Comparison of ENCODE assay signal across 19 cellular contexts in genomic region chr6:56758553-56758952, GRCh38.
A peak's percentile ranks its signal among the peaks of the same experiment; 100 is the strongest.
DNase-seq lines count a peak whose midpoint lies in the region; ATAC-seq, FAIRE-seq and TF ChIP-seq lines count a peak whose summit lies in the region.
"Had no signal": no experiment of that assay in that cellular context is flagged by ENCODE, and none has a peak within 500 bp of the region (broad histone marks: within the 10 kb centered on the region; RNA-seq: fewer than 3 reads in every experiment).

No MANE protein-coding gene starts in this region.

- no peak for TF ChIP-seq CTCF in astrocyte (IDR thresholded peaks at IDR 0.05; ENCODE audit: insufficient read depth, low read depth, low read length)

- no peak overlapping the region for H3K4me3 ChIP-seq in astrocyte (ENCODE audit: insufficient read depth, low read depth, low read length)
- H3K4me3 ChIP-seq in trophoblast cell (ENCODE audit: low read depth, low read length), result no peak overlapping the region
- H3K4me3 ChIP-seq: SJCRH30, thoracic aorta had no signal

- WGBS in trophoblast cell (ENCODE audit: extremely low coverage, insufficient coverage, insufficient read length), result no CpG with 5 or more reads among the region's 2 CpGs

- no peak overlapping the region for H4K8ac ChIP-seq in trophoblast cell (ENCODE audit: low read depth, low read length)

- H3K4me1 Mint-ChIP-seq in astrocyte (ENCODE audit: low read depth, unreplicated experiment), result peaks cover 54% of the 10 kb centered on the region
- H3K4me1 Mint-ChIP-seq: activated B cell treated with CpG ODN at 0.5 μM for 24 hours had no signal

- DNase-seq in astrocyte (ENCODE audit: low read depth) (no peak), trophoblast cell (no peak), pons (ENCODE audit: low spot score) (no peak), DMS53 treated with DMSO at 0.1 percent for 48 hours (lab: John Stamatoyannopoulos, UW; ENCODE audit: unreplicated experiment) (no peak), hepatic stellate cell (ENCODE audit: low spot score) (no peak)
- DNase-seq: activated B cell treated with CpG ODN at 0.5 μM for 24 hours; activated T-cell treated with anti-CD3 and anti-CD28 coated beads, Interleukin-2, amount 50 U/mL, for 72 hours; glutamatergic neuron; NCI-H1694; OCI-M1; SJCRH30; T-helper 2 cell had no signal

- H3K9me3 ChIP-seq in astrocyte (ENCODE audit: insufficient read depth, low read depth, low read length) (no peaks in the 10 kb centered on the region), trophoblast cell (ENCODE audit: insufficient read depth, low read depth, low read length) (no peaks in the 10 kb centered on the region)
- H3K9me3 ChIP-seq: neutrophil, SJCRH30, thoracic aorta had no signal

- H2AFZ ChIP-seq in astrocyte (ENCODE audit: low read depth, low read length) (no peak overlapping the region), trophoblast cell (ENCODE audit: insufficient read depth, low read length, poor library complexity) (no peak overlapping the region)

- H3K27me3 ChIP-seq in astrocyte (ENCODE audit: insufficient read depth, low read length) (no peaks in the 10 kb centered on the region), trophoblast cell (ENCODE audit: insufficient read depth, low read length) (no peaks in the 10 kb centered on the region)
- H3K27me3 ChIP-seq: neutrophil, SJCRH30 had no signal

- H3K27ac Mint-ChIP-seq in astrocyte (ENCODE audit: unreplicated experiment), result peak overlapping the region; percentile 81
- H3K27ac Mint-ChIP-seq: activated B cell treated with CpG ODN at 0.5 μM for 24 hours; activated naive CD4-positive, alpha-beta T cell treated with anti-CD3 and anti-CD28 coated beads, Interleukin-2, amount 50 U/mL, for 72 hours; activated T-cell treated with anti-CD3 and anti-CD28 coated beads, Interleukin-2, amount 50 U/mL, for 72 hours had no signal

- ATAC-seq in GM19351 (IDR thresholded peaks at IDR 0.05; ENCODE audit: unreplicated experiment), result peak; percentile 24
- ATAC-seq in HG03280 (IDR thresholded peaks at IDR 0.05; ENCODE audit: unreplicated experiment), result peak; percentile 33
- no peak for ATAC-seq in GM19328 (IDR thresholded peaks at IDR 0.05; ENCODE audit: unreplicated experiment)
- ATAC-seq: activated naive CD4-positive, alpha-beta T cell treated with anti-CD3 and anti-CD28 coated beads, Interleukin-2, amount 50 U/mL, for 72 hours; activated T-cell treated with anti-CD3 and anti-CD28 coated beads, Interleukin-2, amount 50 U/mL, for 72 hours had no signal

- no peak overlapping the region for H2AK5ac ChIP-seq in trophoblast cell (ENCODE audit: low read length)

- no peak overlapping the region for H2BK120ac ChIP-seq in trophoblast cell (ENCODE audit: insufficient read depth, low read length, poor library complexity)

- H3K14ac ChIP-seq in trophoblast cell (ENCODE audit: low read length), result no peak overlapping the region

- H3K27ac ChIP-seq in astrocyte (ENCODE audit: low read depth, low read length), result no peak overlapping the region
- no peak overlapping the region for H3K27ac ChIP-seq in trophoblast cell (ENCODE audit: low read depth, low read length)
- H3K27ac ChIP-seq: neutrophil, SJCRH30 had no signal

- H4K20me1 ChIP-seq in astrocyte (ENCODE audit: insufficient read depth, low read length), result peaks cover 53% of the 10 kb centered on the region

- H3K36me3 Mint-ChIP-seq in astrocyte (ENCODE audit: low read depth, unreplicated experiment), result peaks cover 2% of the 10 kb centered on the region
- H3K36me3 Mint-ChIP-seq: activated naive CD4-positive, alpha-beta T cell treated with anti-CD3 and anti-CD28 coated beads, Interleukin-2, amount 50 U/mL, for 72 hours had no signal

- no peak overlapping the region for H2BK5ac ChIP-seq in trophoblast cell (ENCODE audit: low read depth, low read length, poor library complexity)

- H4K91ac ChIP-seq in trophoblast cell (ENCODE audit: low read depth, low read length), result no peak overlapping the region

- H3K4me2 ChIP-seq in astrocyte (ENCODE audit: low read length), result no peak overlapping the region
- no peak overlapping the region for H3K4me2 ChIP-seq in trophoblast cell (ENCODE audit: low read length)

- no peak overlapping the region for H4K12ac ChIP-seq in trophoblast cell (ENCODE audit: low read depth, low read length)

- no peak overlapping the region for H2BK12ac ChIP-seq in trophoblast cell (ENCODE audit: low read length)

- no peak overlapping the region for H3K4ac ChIP-seq in trophoblast cell (ENCODE audit: low read depth, low read length)

- H3K18ac ChIP-seq in trophoblast cell (ENCODE audit: low read length), result no peak overlapping the region

- peaks cover 2% of the 10 kb centered on the region for H3K79me1 ChIP-seq in trophoblast cell (ENCODE audit: low read length)

- no peak overlapping the region for H3K9ac ChIP-seq in astrocyte (ENCODE audit: low read length)
- H3K9ac ChIP-seq in trophoblast cell (ENCODE audit: low read length), result peak overlapping the region; percentile 39

- H3K9me3 Mint-ChIP-seq in astrocyte (ENCODE audit: unreplicated experiment), result no peaks in the 10 kb centered on the region
- H3K9me3 Mint-ChIP-seq: activated B cell treated with CpG ODN at 0.5 μM for 24 hours; activated naive CD4-positive, alpha-beta T cell treated with anti-CD3 and anti-CD28 coated beads, Interleukin-2, amount 50 U/mL, for 72 hours; activated T-cell treated with anti-CD3 and anti-CD28 coated beads, Interleukin-2, amount 50 U/mL, for 72 hours had no signal

- no peak overlapping the region for H3K23ac ChIP-seq in trophoblast cell (ENCODE audit: low read length)

- peaks cover 99% of the 10 kb centered on the region for H3K79me2 ChIP-seq in astrocyte (ENCODE audit: insufficient read depth, low read length)
- peaks cover 3% of the 10 kb centered on the region for H3K79me2 ChIP-seq in trophoblast cell (ENCODE audit: control insufficient read depth, insufficient read depth, low read length, poor library complexity)

- peaks cover 32% of the 10 kb centered on the region for H3K4me1 ChIP-seq in astrocyte (ENCODE audit: insufficient read depth, low read length)
- H3K4me1 ChIP-seq in trophoblast cell (ENCODE audit: control insufficient read depth in 1 of 2, insufficient read depth in 2 of 2, low read length in 2 of 2), result peaks cover 4 to 7% of the 10 kb centered on the region in 2 experiments

- no peak for FAIRE-seq in astrocyte (lab: Jason Lieb, UNC)
- FAIRE-seq: colon had no signal

- H3K27me3 Mint-ChIP-seq in astrocyte (ENCODE audit: low read depth, unreplicated experiment), result no peaks in the 10 kb centered on the region
- H3K27me3 Mint-ChIP-seq: activated B cell treated with CpG ODN at 0.5 μM for 24 hours had no signal

- no peak overlapping the region for H3K4me3 Mint-ChIP-seq in astrocyte (ENCODE audit: unreplicated experiment)
- H3K4me3 Mint-ChIP-seq: activated B cell treated with CpG ODN at 0.5 μM for 24 hours; activated T-cell treated with anti-CD3 and anti-CD28 coated beads, Interleukin-2, amount 50 U/mL, for 72 hours had no signal

- no peaks in the 10 kb centered on the region for H3K36me3 ChIP-seq in astrocyte (ENCODE audit: insufficient read depth, low read length)
- no peaks in the 10 kb centered on the region for H3K36me3 ChIP-seq in trophoblast cell (ENCODE audit: control insufficient read depth in 1 of 2, insufficient read depth in 2 of 2, low read length in 2 of 2)
- H3K36me3 ChIP-seq: neutrophil, SJCRH30, thoracic aorta had no signal
